Comparison of ENCODE assay signal across 11 cellular contexts in the genomic region with DNA sequence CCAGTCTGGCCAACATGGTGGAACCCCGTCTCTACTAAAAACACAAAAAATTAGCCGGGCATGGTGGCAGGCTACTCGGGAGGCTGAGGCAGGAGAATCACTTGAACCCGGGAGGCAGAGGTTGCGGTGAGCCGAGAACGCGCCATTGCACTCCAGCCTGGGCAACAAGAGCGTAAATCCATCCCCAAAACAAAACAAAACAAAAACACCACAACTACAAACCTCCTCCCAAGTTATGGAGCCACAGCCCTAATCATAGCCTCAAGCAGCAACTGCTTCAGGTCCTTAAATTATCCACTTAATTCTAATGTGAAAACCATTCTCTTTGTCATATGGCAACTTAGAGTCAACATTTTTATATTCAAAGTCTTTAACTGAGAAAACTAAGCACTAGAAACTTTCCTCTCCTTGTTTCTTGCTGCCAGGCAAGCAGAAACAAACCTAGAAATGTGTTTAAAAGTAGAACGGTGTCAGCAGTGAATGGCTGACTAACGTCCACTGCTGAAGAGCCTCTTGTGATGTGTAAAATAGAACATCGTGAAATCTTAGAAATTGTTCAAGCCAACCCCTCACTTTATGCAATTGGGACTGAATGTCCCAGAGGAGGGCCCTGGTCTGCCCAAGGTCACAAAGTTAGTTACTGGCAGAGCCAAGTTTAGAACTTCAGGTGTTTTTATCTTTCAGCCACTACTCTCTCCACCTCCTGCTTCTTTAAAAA. TPM values are rescaled to one million over a fixed set of nuclear protein-coding genes. Genes with fewer than 3 reads are reported as not detected.
DNase-seq lines count a peak whose midpoint lies in the region; ATAC-seq and TF ChIP-seq lines count a peak whose summit lies in the region.
"Had no signal": no experiment of that assay in that cellular context is flagged by ENCODE, and none has a peak within 500 bp of the region (broad histone marks: within the 10 kb centered on the region; RNA-seq: fewer than 3 reads in every experiment).

No MANE protein-coding gene starts in this region.

- in situ Hi-C loops in transverse colon (cut with MboI; ENCODE audit: low pct_ligation_motif_present in 1 of 4, low pct_unique_long_range_greater_than_20kb in 1 of 4, low sequenced_read_pairs in 3 of 4) = no loop called here

- H3K36me3 ChIP-seq in breast epithelium (no peaks in the 10 kb centered on the region), body of pancreas (replicated peaks in 1 of 2; ENCODE audit: insufficient read depth in 1 of 2, low read depth in 2 of 2) (no peaks in the 10 kb centered on the region), lower lobe of right lung (no peaks in the 10 kb centered on the region), transverse colon (no peaks in the 10 kb centered on the region)

- H3K36me3 Mint-ChIP-seq in MCF 10A (ENCODE audit: insufficient read depth, unreplicated experiment) = peaks cover 19% of the 10 kb centered on the region

- no peaks in the 10 kb centered on the region for H3K27me3 Mint-ChIP-seq in MCF 10A (ENCODE audit: insufficient read depth, unreplicated experiment)

- BruUV-seq in MCF 10A (replicated peaks; lab: Mats Ljungman, UMichigan) = no TSS peak

- DNase-seq in MCF 10A (ENCODE audit: unreplicated experiment) (no peak), breast epithelium (ENCODE audit: low spot score in 2 of 2) (no peak), body of pancreas (peak; percentile 29 to 59 (median 44)), lower lobe of right lung (no peak), transverse colon (no peak), head of caudate nucleus (no peak), SKM-1 treated with dmso at 0.1 percent for 144 hours (lab: John Stamatoyannopoulos, UW; ENCODE audit: unreplicated experiment) (no peak)
- DNase-seq: AML-193, NCI-H1694 treated with DMSO at 0.1 percent for 48 hours had no signal

- POLR2A ChIA-PET in MCF 10A (lab: Yijun Ruan, JAX) = interaction anchor here (0.7 to 2.2 kb wide), 8 partner anchors 12 to 424 kb away, joined by 3 to 18 read pairs (median 4); no protein-coding TSS in a partner anchor

- H3K4me3 ChIP-seq in breast epithelium (no peak overlapping the region), body of pancreas (no peak overlapping the region), lower lobe of right lung (no peak overlapping the region), transverse colon (no peak overlapping the region)

- peaks cover 50% of the 10 kb centered on the region for H3K4me1 Mint-ChIP-seq in MCF 10A (ENCODE audit: insufficient read depth, unreplicated experiment)

- 75% methylated on average over 12 of the region's 12 CpGs for WGBS in body of pancreas, 2 donors
- WGBS in transverse colon (ENCODE audit: low coverage in 1 of 2), 2 donors = 84 to 88% methylated on average over 12 of the region's 12 CpGs

- peak overlapping the region; percentile 60 for H3K4me3 Mint-ChIP-seq in MCF 10A (ENCODE audit: unreplicated experiment)

- H3K27me3 ChIP-seq in breast epithelium (no peaks in the 10 kb centered on the region), body of pancreas (no peaks in the 10 kb centered on the region), lower lobe of right lung (ENCODE audit: low read depth) (no peaks in the 10 kb centered on the region), transverse colon (no peaks in the 10 kb centered on the region)

- H3K27ac ChIP-seq in breast epithelium (peak overlapping the region in 1 of 2 donors; percentile 28), body of pancreas (peak overlapping the region; percentile 31 to 77 (median 71)), lower lobe of right lung (peak overlapping the region; percentile 82), transverse colon (peak overlapping the region; percentile 42 to 77 (median 66))

- TF ChIP-seq CTCF in MCF 10A (IDR thresholded peaks at IDR 0.05; ENCODE audit: unreplicated experiment) = no peak
- no peak for TF ChIP-seq CTCF in breast epithelium (IDR thresholded peaks at IDR 0.05)
- no peak for TF ChIP-seq CTCF in body of pancreas (IDR thresholded peaks at IDR 0.05)
- TF ChIP-seq CTCF in lower lobe of right lung (IDR thresholded peaks at IDR 0.05) = no peak
- TF ChIP-seq CTCF in transverse colon (IDR thresholded peaks at IDR 0.05) = no peak

- peak; percentile 20 for ATAC-seq in body of pancreas
- ATAC-seq in lower lobe of right lung = peak; percentile 76 to 81
- ATAC-seq in GM21619 (IDR thresholded peaks at IDR 0.05; ENCODE audit: unreplicated experiment) = no peak

- TF ChIP-seq EP300 in transverse colon (IDR thresholded peaks at IDR 0.05; ENCODE audit: low read depth) = no peak

- intact Hi-C loops in MCF 10A (cut with micrococcal nuclease) = loop anchor here (5.0 to 10.0 kb wide), 2 partner anchors 121 to 203 kb away; no protein-coding TSS in a partner anchor
- intact Hi-C loops in breast epithelium (cut with DNase I; ENCODE audit: low total_unique reads) = loop anchor here (10.0 kb wide), 1 partner anchor 109 kb away; no protein-coding TSS in a partner anchor
- intact Hi-C loops in body of pancreas (cut with DNase I) = no loop called here
- intact Hi-C loops in lower lobe of right lung (cut with DNase I) = no loop called here
- intact Hi-C loops in transverse colon (cut with DNase I; ENCODE audit: low total_unique reads) = no loop called here
- intact Hi-C loops in head of caudate nucleus (cut with DNase I) = no loop called here

- H3K9me3 ChIP-seq in breast epithelium = no peaks in the 10 kb centered on the region
- H3K9me3 ChIP-seq in body of pancreas = no peaks in the 10 kb centered on the region
- no peaks in the 10 kb centered on the region for H3K9me3 ChIP-seq in lower lobe of right lung
- H3K9me3 ChIP-seq in transverse colon = no peaks in the 10 kb centered on the region

- no peak for TF ChIP-seq POLR2A in breast epithelium (IDR thresholded peaks at IDR 0.05)
- TF ChIP-seq POLR2A in body of pancreas (IDR thresholded peaks at IDR 0.05) = peak in 2 of 3 donors; percentile 23 to 30
- no peak for TF ChIP-seq POLR2A in transverse colon (IDR thresholded peaks at IDR 0.05)

- no peaks in the 10 kb centered on the region for H3K9me3 Mint-ChIP-seq in MCF 10A (ENCODE audit: unreplicated experiment)

- H3K27ac Mint-ChIP-seq in MCF 10A (ENCODE audit: low read depth, unreplicated experiment) = peak overlapping the region; percentile 86

- CTCF ChIA-PET in MCF 10A (lab: Yijun Ruan, JAX) = no interaction called here

- H3K4me1 ChIP-seq in breast epithelium (peaks cover 0 to 13% of the 10 kb centered on the region in 2 donors), body of pancreas (peaks cover 93% of the 10 kb centered on the region), lower lobe of right lung (peaks cover 95% of the 10 kb centered on the region), transverse colon (peaks cover 33 to 91% (median 48%) of the 10 kb centered on the region in 4 donors)

RNA-seq across cellular contexts. Expression of a gene that starts 5.7 kb away (rescaled TPM):
- total RNA-seq in MCF 10A (2022) (35.0 and 43.8 TPM in 2 replicates), breast epithelium (10 to 100 TPM; 47.5 to 95.7 (median 74.9) TPM), body of pancreas (10 to 100 TPM; 38.9 to 47.0 TPM), lower lobe of right lung (85.7 TPM), transverse colon (10 to 100 TPM; 28.5 to 63.6 (median 58.7) TPM)

RNA-seq across cellular contexts. Expression of a gene that starts 53.0 kb away (rescaled TPM):
- total RNA-seq in MCF 10A (2022) (not detected in 2 replicates), breast epithelium (1 to 10 TPM in 2 of 3 donors, under 1 TPM in 1; 0.16 to 2.6 (median 2.0) TPM), body of pancreas (under 1 TPM; 0.33 to 0.52 TPM), lower lobe of right lung (0.06 TPM), transverse colon (under 1 TPM in 3 of 4 donors, not detected in 1; 0.40 to 0.96 (median 0.64) TPM)
- total RNA-seq: activated CD8-positive, alpha-beta memory T cell treated with anti-CD3 and anti-CD28 coated beads for 36 hours had no signal

Comparison
In these comparisons a context has a peak if more than half of its experiments do, and no peak if none do; other contexts are left out.
1. DNase-seq: peak in body of pancreas (4 of 4); none in MCF 10A (single experiment), breast epithelium (0 of 2), lower lobe of right lung (single experiment), transverse colon (single experiment), head of caudate nucleus (0 of 42) and SKM-1 treated with dmso at 0.1 percent for 144 hours (single experiment).
2. POLR2A ChIP-seq: peak in body of pancreas (2 of 3); none in breast epithelium (single experiment) and transverse colon (single experiment).
3. intact Hi-C loops: an anchor here in MCF 10A (5.0 to 10.0 kb wide) and breast epithelium (10.0 kb wide); none called in body of pancreas, lower lobe of right lung, transverse colon and head of caudate nucleus.